In genomic region chr6:13831623-13832022, GRCh38 we compare ENCODE assay signal across 20 cellular contexts. TPM values are rescaled to one million over a fixed set of nuclear protein-coding genes. Genes with fewer than 3 reads are reported as not detected.
DNase-seq lines count a peak whose midpoint lies in the region; ATAC-seq and TF ChIP-seq lines count a peak whose summit lies in the region.
"Had no signal": no experiment of that assay in that cellular context is flagged by ENCODE, and none has a peak within 500 bp of the region (broad histone marks: within the 10 kb centered on the region; RNA-seq: fewer than 3 reads in every experiment).

No MANE protein-coding gene starts in this region.

- no TSS peak for BruUV-seq in A673 (replicated peaks; lab: Mats Ljungman, UMichigan)

- no peaks in the 10 kb centered on the region for H3K79me2 ChIP-seq in GM23248 (ENCODE audit: insufficient read depth)
- no peaks in the 10 kb centered on the region for H3K79me2 ChIP-seq in osteoblast (ENCODE audit: insufficient read depth, low read length)

- intact Hi-C loops in A673 (cut with micrococcal nuclease; ENCODE audit: unreplicated experiment), result no loop called here

- no peak overlapping the region for H3K4me3 ChIP-seq in neuronal stem cell (ENCODE audit: low read length in 2 of 2)
- H3K4me3 ChIP-seq in GM23248, result no peak overlapping the region
- no peak overlapping the region for H3K4me3 ChIP-seq in A673 (ENCODE audit: low read depth, low read length, poor library complexity, severe bottlenecking)
- H3K4me3 ChIP-seq in osteoblast (ENCODE audit: insufficient read depth, low read length), result no peak overlapping the region
- H3K4me3 ChIP-seq: BLaER1 treated with 17β-estradiol and CSF1 and Interleukin-3, amounts not matched to agents 10 nM and 100 nM; HAP-1 had no signal

- in situ Hi-C loops in GM23248 (cut with MboI), result no loop called here

- no peak overlapping the region for H2BK5ac ChIP-seq in neuronal stem cell (ENCODE audit: low read length)

- POLR2A ChIA-PET in A673 (lab: Charles Lee; ENCODE audit: low non-redundant PET), result no interaction called here

- H3K4ac ChIP-seq in neuronal stem cell (ENCODE audit: low read length), result no peak overlapping the region

- H3K79me1 ChIP-seq in neuronal stem cell (ENCODE audit: low read depth, low read length), result no peaks in the 10 kb centered on the region

- no peak overlapping the region for H3K14ac ChIP-seq in neuronal stem cell (ENCODE audit: low read length)

- H3K9me2 ChIP-seq in GM23248 (ENCODE audit: insufficient read depth), result no peaks in the 10 kb centered on the region

- H3K27ac ChIP-seq in neuronal stem cell (replicated peaks; ENCODE audit: low read length) (no peak overlapping the region), GM23248 (no peak overlapping the region), A673 (ENCODE audit: low read depth, low read length, poor library complexity, severe bottlenecking) (no peak overlapping the region), osteoblast (ENCODE audit: low read depth, low read length) (no peak overlapping the region)
- H3K27ac ChIP-seq: 22Rv1; BLaER1 treated with 17β-estradiol and CSF1 and Interleukin-3, amounts not matched to agents 10 nM and 100 nM; HL-60 had no signal

- no peak overlapping the region for H4K91ac ChIP-seq in neuronal stem cell (ENCODE audit: low read depth, low read length, poor library complexity)

- ATAC-seq in GM21619 (IDR thresholded peaks at IDR 0.05; ENCODE audit: unreplicated experiment), result peak; percentile 71
- ATAC-seq in HG03432 (IDR thresholded peaks at IDR 0.05; ENCODE audit: unreplicated experiment), result peak; percentile 64

- no peak overlapping the region for H2BK12ac ChIP-seq in neuronal stem cell (ENCODE audit: low read length)

- H2BK15ac ChIP-seq in neuronal stem cell (ENCODE audit: low read length), result no peak overlapping the region

- no peak overlapping the region for H2BK120ac ChIP-seq in neuronal stem cell (ENCODE audit: low read depth, low read length)

- no peaks in the 10 kb centered on the region for H3K27me3 ChIP-seq in neuronal stem cell (ENCODE audit: control insufficient read depth in 3 of 3, insufficient read depth in 3 of 3, low read depth in 1 of 3, low read length in 3 of 3)
- H3K27me3 ChIP-seq in GM23248 (replicated peaks; ENCODE audit: insufficient read depth), result peaks cover 7% of the 10 kb centered on the region
- H3K27me3 ChIP-seq in A673 (replicated peaks; ENCODE audit: insufficient read depth, low read depth, low read length, poor library complexity), result no peaks in the 10 kb centered on the region
- H3K27me3 ChIP-seq in osteoblast (ENCODE audit: insufficient read depth, low read length), result no peaks in the 10 kb centered on the region
- H3K27me3 ChIP-seq: BLaER1 treated with 17β-estradiol and CSF1 and Interleukin-3, amounts not matched to agents 10 nM and 100 nM had no signal

- H2AK5ac ChIP-seq in neuronal stem cell (ENCODE audit: low read depth, low read length), result no peak overlapping the region

- H3F3A ChIP-seq in GM23248 (ENCODE audit: insufficient read depth), result no peaks in the 10 kb centered on the region

- H3K18ac ChIP-seq in neuronal stem cell (ENCODE audit: low read length), result no peak overlapping the region

- no CpG with 5 or more reads among the region's 7 CpGs for WGBS in neuronal stem cell (ENCODE audit: extremely low coverage in 2 of 2, insufficient read length in 2 of 2, insufficient replicate concordance in 1 of 2), 2 donors
- WGBS in GM23248 (ENCODE audit: low coverage in 1 of 2, low lambda C conversion rate in 2 of 2, missing lambda C conversion rate in 2 of 2), 2 experiments, result 80 to 92% methylated on average over 7 of the region's 7 CpGs

- no peaks in the 10 kb centered on the region for H4K20me1 ChIP-seq in GM23248 (ENCODE audit: insufficient read depth)
- H4K20me1 ChIP-seq in osteoblast (ENCODE audit: insufficient read depth, low read length), result no peaks in the 10 kb centered on the region
- H4K20me1 ChIP-seq: BLaER1 treated with 17β-estradiol and CSF1 and Interleukin-3, amounts not matched to agents 10 nM and 100 nM had no signal

- H3K36me3 ChIP-seq in neuronal stem cell (replicated peaks in 1 of 2; ENCODE audit: control insufficient read depth in 2 of 2, insufficient read depth in 2 of 2, low read length in 2 of 2) (no peaks in the 10 kb centered on the region), GM23248 (ENCODE audit: low read depth) (no peaks in the 10 kb centered on the region), A673 (ENCODE audit: insufficient read depth, low read length, poor library complexity, severe bottlenecking) (no peaks in the 10 kb centered on the region), osteoblast (ENCODE audit: insufficient read depth, low read length) (no peaks in the 10 kb centered on the region)
- H3K36me3 ChIP-seq: BLaER1 treated with 17β-estradiol and CSF1 and Interleukin-3, amounts not matched to agents 10 nM and 100 nM; HAP-1 had no signal

- peak; percentile 41 for DNase-seq in SIG-M5 treated with dmso at 0.1 percent for 504 hours (lab: John Stamatoyannopoulos, UW; ENCODE audit: unreplicated experiment)
- DNase-seq in SIG-M5 (lab: John Stamatoyannopoulos, UW), result no peak
- DNase-seq in neuronal stem cell (ENCODE audit: low spot score), result no peak
- DNase-seq in GM23248, result no peak
- no peak for DNase-seq in A673 (ENCODE audit: low spot score)
- DNase-seq in osteoblast (ENCODE audit: insufficient read length, low spot score, missing footprints), result no peak
- DNase-seq: activated naive CD4-positive, alpha-beta T cell treated with anti-CD3 and anti-CD28 coated beads for 36 hours; activated T-cell treated with anti-CD3 and anti-CD28 coated beads for 4 hours; cortex of kidney; foreskin melanocyte; NCI-H1105; NCI-H69; stimulated activated naive CD4-positive, alpha-beta T cell; trophoblast cell had no signal

- CTCF ChIA-PET in A673 (lab: Charles Lee), result no interaction called here

- no peak overlapping the region for H2AFZ ChIP-seq in neuronal stem cell (ENCODE audit: low read length)
- H2AFZ ChIP-seq in GM23248, result no peak overlapping the region
- H2AFZ ChIP-seq in osteoblast (ENCODE audit: low read length), result no peak overlapping the region

- TF ChIP-seq CTCF in A673 (conservative IDR thresholded peaks at IDR 0.05; ENCODE audit: low read depth, low read length) (no peak), osteoblast (IDR thresholded peaks at IDR 0.05; ENCODE audit: extremely low read depth, low read depth, low read length) (no peak)

- peaks cover 0 to 3% of the 10 kb centered on the region in 2 donors for H3K9me3 ChIP-seq in neuronal stem cell (replicated peaks in 1 of 2; ENCODE audit: control insufficient read depth in 2 of 2, insufficient read depth in 1 of 2, low read depth in 1 of 2, low read length in 2 of 2)
- no peaks in the 10 kb centered on the region for H3K9me3 ChIP-seq in GM23248 (ENCODE audit: low read depth)
- H3K9me3 ChIP-seq in A673 (ENCODE audit: low read depth, low read length, poor library complexity, severe bottlenecking), result no peaks in the 10 kb centered on the region
- no peaks in the 10 kb centered on the region for H3K9me3 ChIP-seq in osteoblast (ENCODE audit: low read depth, low read length)

- H3K9ac ChIP-seq in neuronal stem cell (ENCODE audit: low read depth, low read length, poor library complexity) (no peak overlapping the region), GM23248 (no peak overlapping the region)
- H3K9ac ChIP-seq: BLaER1 treated with 17β-estradiol and CSF1 and Interleukin-3, amounts not matched to agents 10 nM and 100 nM had no signal

- H4K8ac ChIP-seq in neuronal stem cell (ENCODE audit: low read depth, low read length), result no peak overlapping the region

- H3K23ac ChIP-seq in neuronal stem cell (ENCODE audit: low read depth, low read length, poor library complexity), result peak overlapping the region; percentile 34

- H3K4me2 ChIP-seq in neuronal stem cell (ENCODE audit: insufficient read depth, low read length, poor library complexity, severe bottlenecking), result no peak overlapping the region
- no peak overlapping the region for H3K4me2 ChIP-seq in GM23248 (ENCODE audit: unreplicated experiment)
- H3K4me2 ChIP-seq in osteoblast (ENCODE audit: insufficient read depth, low read length), result no peak overlapping the region
- H3K4me2 ChIP-seq: BLaER1 treated with 17β-estradiol and CSF1 and Interleukin-3, amounts not matched to agents 10 nM and 100 nM had no signal

- H3K4me1 ChIP-seq in neuronal stem cell (ENCODE audit: control insufficient read depth in 2 of 2, insufficient read depth in 1 of 2, low read depth in 1 of 2, low read length in 2 of 2) (peaks cover 0 to 2% of the 10 kb centered on the region in 2 donors), GM23248 (ENCODE audit: insufficient read depth) (no peaks in the 10 kb centered on the region), A673 (ENCODE audit: insufficient read depth, low read length, poor library complexity, severe bottlenecking) (no peaks in the 10 kb centered on the region), osteoblast (ENCODE audit: insufficient read depth, low read length) (no peaks in the 10 kb centered on the region)
- H3K4me1 ChIP-seq: HAP-1 had no signal

RNA-seq across cellular contexts. Expression of gene MCUR1, which starts 17.3 kb away (rescaled TPM):
- polyA plus RNA-seq in neuronal stem cell (2013, experiment 1 of 2), result 17.4 TPM
- polyA plus RNA-seq in neuronal stem cell (2013, experiment 2 of 2), result 17.8 TPM
- 11.1 and 13.6 TPM in 2 replicates for total RNA-seq in GM23248 (2014; rRNA removed; shearing (Covaris generic))
- 27.9 and 28.3 TPM in 2 replicates for polyA plus RNA-seq in GM23248 (2016; fragmentation: Nextera tagmentation; extraction: Ambion mirVana)
- 49.3 and 56.6 TPM in 2 replicates for total RNA-seq in A673 (2021)
- 13.6 and 14.8 TPM in 2 replicates for total RNA-seq in osteoblast
